In genomic region chr1:184986250-184986649, GRCh38 we compare ENCODE assay signal across 12 cellular contexts. TPM values are rescaled to one million over a fixed set of nuclear protein-coding genes. Genes with fewer than 3 reads are reported as not detected.
DNase-seq lines count a peak whose midpoint lies in the region; ATAC-seq, FAIRE-seq and TF ChIP-seq lines count a peak whose summit lies in the region.
"Had no signal": no experiment of that assay in that cellular context is flagged by ENCODE, and none has a peak within 500 bp of the region (broad histone marks: within the 10 kb centered on the region; RNA-seq: fewer than 3 reads in every experiment).

No MANE protein-coding gene starts in this region.

- H3K9me3 ChIP-seq in AG04450 (ENCODE audit: control insufficient read depth, insufficient read depth, low read length): no peaks in the 10 kb centered on the region

- TF ChIP-seq CTCF in AG04450 (IDR thresholded peaks at IDR 0.05; ENCODE audit: low read depth, low read length) (peak; percentile 50), GM13977 (IDR thresholded peaks at IDR 0.05; ENCODE audit: extremely low read depth, insufficient read depth, missing control alignments) (peak; percentile 24), foreskin fibroblast (IDR thresholded peaks at IDR 0.05; ENCODE audit: low read depth, low read length) (peak; percentile 34), glutamatergic neuron (IDR thresholded peaks at IDR 0.05; ENCODE audit: partially characterized antibody, unreplicated experiment) (no peak)

- H3K4me3 ChIP-seq in AG04450 (ENCODE audit: low read depth, low read length) (no peak overlapping the region), foreskin fibroblast (ENCODE audit: low read depth in 1 of 2, low read length in 2 of 2) (no peak overlapping the region)

- no peak overlapping the region for H3K27ac Mint-ChIP-seq in glutamatergic neuron (ENCODE audit: unreplicated experiment)

- no peak for DNase-seq in AG04450 (ENCODE audit: low read depth, low spot score)
- DNase-seq in GM13977 (ENCODE audit: low spot score): no peak
- DNase-seq in SK-N-DZ (ENCODE audit: low spot score): peak; percentile 10
- peak in 1 of 2 donors; percentile 61 for DNase-seq in foreskin fibroblast
- no peak for DNase-seq in glutamatergic neuron
- DNase-seq in HTR-8/SVneo (ENCODE audit: insufficient read length, low spot score): no peak
- DNase-seq: caudate nucleus, left cardiac atrium, NCI-H774 had no signal

- no peak for FAIRE-seq in HTR-8/SVneo (lab: Jason Lieb, UNC)
- FAIRE-seq: G401.6 had no signal

- H3K9me3 Mint-ChIP-seq in glutamatergic neuron (ENCODE audit: unreplicated experiment): no peaks in the 10 kb centered on the region

- no peaks in the 10 kb centered on the region for H3K4me1 Mint-ChIP-seq in glutamatergic neuron (ENCODE audit: low read depth, unreplicated experiment)

- H3K36me3 Mint-ChIP-seq in glutamatergic neuron (ENCODE audit: unreplicated experiment): no peaks in the 10 kb centered on the region

- no peak overlapping the region for H3K27ac ChIP-seq in AG04450 (ENCODE audit: low read depth, low read length)

- in situ Hi-C loops in GM13977 (cut with MboI; ENCODE audit: low pct_unique_long_range_greater_than_20kb, low sequenced_read_pairs, unreplicated experiment): loop anchor here (25.0 kb wide), 1 partner anchor 676 kb away; no protein-coding TSS in a partner anchor

- POLR2A ChIA-PET in AG04450 (lab: Yijun Ruan, JAX): no interaction called here

- H3K27me3 Mint-ChIP-seq in glutamatergic neuron (ENCODE audit: unreplicated experiment): no peaks in the 10 kb centered on the region

- H3K4me3 Mint-ChIP-seq in glutamatergic neuron (ENCODE audit: unreplicated experiment): no peak overlapping the region

- CTCF ChIA-PET in AG04450 (lab: Charles Lee): interaction anchor here (0.6 to 8.6 kb wide), 7 partner anchors 44 to 695 kb away, joined by 3 to 315 read pairs (median 5); no protein-coding TSS in a partner anchor

- H3K27me3 ChIP-seq in AG04450 (ENCODE audit: control insufficient read depth, insufficient read depth, low read length): no peaks in the 10 kb centered on the region

- ATAC-seq in GM18498 (IDR thresholded peaks at IDR 0.05; ENCODE audit: unreplicated experiment) (no peak), HG03571 (IDR thresholded peaks at IDR 0.05; ENCODE audit: unreplicated experiment) (no peak)

RNA-seq across cellular contexts. Expression of gene NIBAN1, which starts 11.9 kb away (rescaled TPM):
- 32.9 and 35.0 TPM in 2 replicates for polyA plus RNA-seq in AG04450 (2011; rRNA removed)
- polyA minus RNA-seq in AG04450 (2011; rRNA and poly(A)+ RNA removed): 36.4 and 37.0 TPM in 2 replicates
- not detected in 2 replicates for polyA plus RNA-seq in SK-N-DZ (2014; cell fraction: cytosol; rRNA removed)
- polyA plus RNA-seq in SK-N-DZ (2014; cell fraction: nucleus; rRNA removed): 0.05 TPM in 1 of 2 replicates, not detected in the other
- total RNA-seq in glutamatergic neuron (ENCODE audit: unreplicated experiment): 2.4 TPM

RNA-seq across cellular contexts. Expression of gene RNF2, which starts 59.1 kb away (rescaled TPM):
- 38.4 and 49.4 TPM in 2 replicates for polyA plus RNA-seq in AG04450 (2011; rRNA removed)
- 37.9 and 60.2 TPM in 2 replicates for polyA minus RNA-seq in AG04450 (2011; rRNA and poly(A)+ RNA removed)
- 25.0 and 26.3 TPM in 2 replicates for polyA plus RNA-seq in SK-N-DZ (2014; cell fraction: cytosol; rRNA removed)
- polyA plus RNA-seq in SK-N-DZ (2014; cell fraction: nucleus; rRNA removed): 16.9 and 17.1 TPM in 2 replicates
- 33.8 TPM for total RNA-seq in glutamatergic neuron (ENCODE audit: unreplicated experiment)
